Comparison of ENCODE assay signal across 8 cellular contexts in genomic region chr4:56575820-56576429, GRCh38.
DNase-seq lines count a peak whose midpoint lies in the region; ATAC-seq lines count a peak whose summit lies in the region.

No MANE protein-coding gene starts in this region.

- no peak for DNase-seq in activated naive CD8-positive, alpha-beta T cell treated with anti-CD3 and anti-CD28 coated beads, Interleukin-2, amount 50 U/mL, for 24 hours
- no peak for DNase-seq in activated naive CD8-positive, alpha-beta T cell treated with anti-CD3 and anti-CD28 coated beads for 36 hours
- DNase-seq in NOMO-1 treated with DMSO at 0.1 percent for 48 hours (lab: John Stamatoyannopoulos, UW; ENCODE audit: unreplicated experiment): peak; percentile 57
- peak; percentile 5 for DNase-seq in putamen (ENCODE audit: low spot score)
- DNase-seq in activated CD4-positive, alpha-beta T cell treated with anti-CD3 and anti-CD28 coated beads, Interleukin-2, amount 50 U/mL, for 1 hour: no peak

- peaks cover 3% of the 10 kb centered on the region for H3K4me1 Mint-ChIP-seq in activated naive CD8-positive, alpha-beta T cell treated with anti-CD3 and anti-CD28 coated beads, Interleukin-2, amount 50 U/mL, for 24 hours
- H3K4me1 Mint-ChIP-seq in activated naive CD8-positive, alpha-beta T cell treated with anti-CD3 and anti-CD28 coated beads for 36 hours: peaks cover 2% of the 10 kb centered on the region

- H3K27ac Mint-ChIP-seq in activated naive CD8-positive, alpha-beta T cell treated with anti-CD3 and anti-CD28 coated beads, Interleukin-2, amount 50 U/mL, for 24 hours: no peak overlapping the region
- H3K27ac Mint-ChIP-seq in activated naive CD8-positive, alpha-beta T cell treated with anti-CD3 and anti-CD28 coated beads for 36 hours: no peak overlapping the region

- no peaks in the 10 kb centered on the region for H3K36me3 Mint-ChIP-seq in activated naive CD8-positive, alpha-beta T cell treated with anti-CD3 and anti-CD28 coated beads, Interleukin-2, amount 50 U/mL, for 24 hours (ENCODE audit: low read depth)
- no peaks in the 10 kb centered on the region for H3K36me3 Mint-ChIP-seq in activated naive CD8-positive, alpha-beta T cell treated with anti-CD3 and anti-CD28 coated beads for 36 hours

- peak; percentile 28 for ATAC-seq in activated naive CD8-positive, alpha-beta T cell treated with anti-CD3 and anti-CD28 coated beads, Interleukin-2, amount 50 U/mL, for 24 hours
- peak; percentile 47 for ATAC-seq in esophagus mucosa
- no peak for ATAC-seq in HG03521 (IDR thresholded peaks at IDR 0.05; ENCODE audit: unreplicated experiment)
- no peak for ATAC-seq in HG03439 (IDR thresholded peaks at IDR 0.05; ENCODE audit: unreplicated experiment)

- H3K9me3 Mint-ChIP-seq in activated naive CD8-positive, alpha-beta T cell treated with anti-CD3 and anti-CD28 coated beads, Interleukin-2, amount 50 U/mL, for 24 hours: no peaks in the 10 kb centered on the region
- H3K9me3 Mint-ChIP-seq in activated naive CD8-positive, alpha-beta T cell treated with anti-CD3 and anti-CD28 coated beads for 36 hours: peaks cover 2% of the 10 kb centered on the region

- H3K27me3 Mint-ChIP-seq in activated naive CD8-positive, alpha-beta T cell treated with anti-CD3 and anti-CD28 coated beads, Interleukin-2, amount 50 U/mL, for 24 hours: peaks cover 3% of the 10 kb centered on the region
- peaks cover 3% of the 10 kb centered on the region for H3K27me3 Mint-ChIP-seq in activated naive CD8-positive, alpha-beta T cell treated with anti-CD3 and anti-CD28 coated beads for 36 hours

- no peak overlapping the region for H3K4me3 Mint-ChIP-seq in activated naive CD8-positive, alpha-beta T cell treated with anti-CD3 and anti-CD28 coated beads, Interleukin-2, amount 50 U/mL, for 24 hours
- no peak overlapping the region for H3K4me3 Mint-ChIP-seq in activated naive CD8-positive, alpha-beta T cell treated with anti-CD3 and anti-CD28 coated beads for 36 hours

Comparison
In these comparisons a context has a peak if more than half of its experiments do, and no peak if none do; other contexts are left out.
1. ATAC-seq: peak in activated naive CD8-positive, alpha-beta T cell treated with anti-CD3 and anti-CD28 coated beads, Interleukin-2, amount 50 U/mL, for 24 hours (single experiment) and esophagus mucosa (single experiment); none in HG03521 (single experiment) and HG03439 (single experiment).
2. DNase-seq: peak in NOMO-1 treated with DMSO at 0.1 percent for 48 hours (single experiment) and putamen (single experiment); none in activated naive CD8-positive, alpha-beta T cell treated with anti-CD3 and anti-CD28 coated beads, Interleukin-2, amount 50 U/mL, for 24 hours (single experiment), activated naive CD8-positive, alpha-beta T cell treated with anti-CD3 and anti-CD28 coated beads for 36 hours (single experiment) and activated CD4-positive, alpha-beta T cell treated with anti-CD3 and anti-CD28 coated beads, Interleukin-2, amount 50 U/mL, for 1 hour (single experiment).